10 cellular contexts compared by ENCODE assay signal in genomic region chr2:21183306-21183705, GRCh38. TPM values are rescaled to one million over a fixed set of nuclear protein-coding genes. Genes with fewer than 3 reads are reported as not detected.
"Had no signal": no experiment of that assay in that cellular context is flagged by ENCODE, and none has a peak within 500 bp of the region (broad histone marks: within the 10 kb centered on the region; RNA-seq: fewer than 3 reads in every experiment).

No MANE protein-coding gene starts in this region.

- FAIRE-seq: HepG2, HTR-8/SVneo, K562 had no signal

- H3K4me2 ChIP-seq: KMS-11 had no signal

- DNase-seq: IMR-90, KBM-7, KG1 had no signal

- ATAC-seq: HepG2, K562 had no signal

- H3K27ac ChIP-seq: HL-60, KMS-11 had no signal

- H3K4me3 ChIP-seq: K562 had no signal

- H3K9ac ChIP-seq: KMS-11 had no signal

RNA-seq across cellular contexts. Expression of gene TDRD15, which starts 59.5 kb away (rescaled TPM):
- total RNA-seq: HT-29, HT1080, IMR-90 had no signal
- polyA plus RNA-seq: IMR-90 had no signal
